20 cellular contexts compared by ENCODE assay signal in the genomic region with DNA sequence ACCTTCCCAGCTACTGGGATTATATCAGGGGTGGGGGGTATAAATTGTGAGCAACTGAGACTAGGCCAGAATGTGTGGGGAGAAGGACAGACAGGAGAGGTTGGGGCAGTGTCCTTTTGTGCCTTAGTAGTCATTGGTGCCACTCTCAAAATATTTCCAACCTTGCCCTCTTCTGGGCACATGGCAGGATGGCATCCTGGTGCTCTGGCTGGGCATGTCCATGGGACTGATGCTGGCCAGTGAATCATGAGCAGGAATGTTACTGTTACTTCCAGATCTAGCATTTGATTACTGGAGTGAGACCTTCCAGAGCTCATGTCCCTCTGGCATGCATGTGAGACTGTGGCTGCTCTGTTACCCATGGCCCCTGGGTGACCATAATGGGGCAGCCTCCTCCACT.
A peak's percentile ranks its signal among the peaks of the same experiment; 100 is the strongest.
DNase-seq lines count a peak whose midpoint lies in the region; ATAC-seq and TF ChIP-seq lines count a peak whose summit lies in the region.
"Had no signal": no experiment of that assay in that cellular context is flagged by ENCODE, and none has a peak within 500 bp of the region (broad histone marks: within the 10 kb centered on the region; RNA-seq: fewer than 3 reads in every experiment).

No MANE protein-coding gene starts in this region.

- POLR2A ChIA-PET in MCF 10A (lab: Yijun Ruan, JAX): no interaction called here

- peak; percentile 21 for DNase-seq in MCF 10A (ENCODE audit: unreplicated experiment)
- no peak for DNase-seq in breast epithelium (ENCODE audit: low spot score in 2 of 2)
- DNase-seq in HT1080 (ENCODE audit: low read depth): peak; percentile 9
- DNase-seq in foreskin keratinocyte: peak; percentile 22 to 60
- no peak for DNase-seq in gastrocnemius medialis
- no peak for DNase-seq in SKM-1 treated with dmso at 0.1 percent for 144 hours (lab: John Stamatoyannopoulos, UW; ENCODE audit: unreplicated experiment)
- DNase-seq: activated CD4-positive, alpha-beta T cell treated with anti-CD3 and anti-CD28 coated beads for 48 hours; amniotic stem cell; DND-41; effector memory CD4-positive, alpha-beta T cell; left cardiac atrium; NCI-H1417 treated with DMSO at 0.1 percent for 48 hours; NCI-H2171; NCI-H82; Peyer's patch; tibial artery had no signal

- no TSS peak for BruUV-seq in MCF 10A (replicated peaks; lab: Mats Ljungman, UMichigan)

- TF ChIP-seq POLR2A in breast epithelium (IDR thresholded peaks at IDR 0.05) (no peak), gastrocnemius medialis (IDR thresholded peaks at IDR 0.05) (no peak)

- H3K4me3 Mint-ChIP-seq in MCF 10A (ENCODE audit: unreplicated experiment): no peak overlapping the region
- H3K4me3 Mint-ChIP-seq: central memory CD8-positive, alpha-beta T cell; stimulated activated memory B cell treated with anti-CD40 and anti-IgM and Interleukin-4, amounts not matched to agents 10 μg/mL and 1 μg/mL and 100 μg/mL, for 72 hours had no signal

- H3K27me3 Mint-ChIP-seq in MCF 10A (ENCODE audit: insufficient read depth, unreplicated experiment): no peaks in the 10 kb centered on the region

- TF ChIP-seq CTCF in MCF 10A (IDR thresholded peaks at IDR 0.05; ENCODE audit: unreplicated experiment): no peak
- no peak for TF ChIP-seq CTCF in breast epithelium (IDR thresholded peaks at IDR 0.05)
- TF ChIP-seq CTCF in foreskin keratinocyte (conservative IDR thresholded peaks at IDR 0.05): peak; percentile 57
- peak in 2 of 5 experiments; percentile 25 to 34 for TF ChIP-seq CTCF in gastrocnemius medialis (IDR thresholded peaks at IDR 0.05 in 4 of 5, conservative IDR thresholded peaks at IDR 0.05 in 1 of 5)

- H3K4me1 Mint-ChIP-seq in MCF 10A (ENCODE audit: insufficient read depth, unreplicated experiment): peaks cover 10% of the 10 kb centered on the region
- H3K4me1 Mint-ChIP-seq: central memory CD8-positive, alpha-beta T cell; stimulated activated memory B cell treated with anti-CD40 and anti-IgM and Interleukin-4, amounts not matched to agents 10 μg/mL and 1 μg/mL and 100 μg/mL, for 72 hours had no signal

- H3K4me3 ChIP-seq in breast epithelium (no peak overlapping the region), gastrocnemius medialis (no peak overlapping the region)
- H3K4me3 ChIP-seq: Peyer's patch, tibial artery had no signal

- H3K27me3 ChIP-seq in breast epithelium (no peaks in the 10 kb centered on the region), foreskin keratinocyte (no peaks in the 10 kb centered on the region), gastrocnemius medialis (no peaks in the 10 kb centered on the region)
- H3K27me3 ChIP-seq: Peyer's patch had no signal

- H3K9me3 ChIP-seq in breast epithelium (no peaks in the 10 kb centered on the region), gastrocnemius medialis (no peaks in the 10 kb centered on the region)
- H3K9me3 ChIP-seq: Peyer's patch, tibial artery had no signal

- CTCF ChIA-PET in MCF 10A (lab: Yijun Ruan, JAX): interaction anchor here (1.1 kb wide), 1 partner anchor 261 kb away, joined by 3 read pairs; no protein-coding TSS in a partner anchor

- in situ Hi-C loops in gastrocnemius medialis (cut with MboI; ENCODE audit: low sequenced_read_pairs in 4 of 4): no loop called here

- intact Hi-C loops in MCF 10A (cut with micrococcal nuclease): no loop called here
- intact Hi-C loops in breast epithelium (cut with DNase I; ENCODE audit: low total_unique reads): no loop called here
- intact Hi-C loops in gastrocnemius medialis (cut with DNase I; ENCODE audit: low total_unique reads): loop anchor here (5.0 kb wide), 1 partner anchor 165 kb away; no protein-coding TSS in a partner anchor

- ATAC-seq in foreskin keratinocyte (peak; percentile 65), gastrocnemius medialis (peak; percentile 65 to 66), HG02938 (IDR thresholded peaks at IDR 0.05; ENCODE audit: unreplicated experiment) (no peak), GM19452 (IDR thresholded peaks at IDR 0.05; ENCODE audit: unreplicated experiment) (no peak)
- ATAC-seq: stimulated activated memory B cell treated with anti-CD40 and anti-IgM and Interleukin-4, amounts not matched to agents 10 μg/mL and 1 μg/mL and 100 μg/mL, for 72 hours had no signal

- H3K36me3 ChIP-seq in breast epithelium (no peaks in the 10 kb centered on the region), gastrocnemius medialis (no peaks in the 10 kb centered on the region)
- H3K36me3 ChIP-seq: Peyer's patch, tibial artery had no signal

- H3K27ac ChIP-seq in breast epithelium (no peak overlapping the region), foreskin keratinocyte (no peak overlapping the region), gastrocnemius medialis (no peak overlapping the region)
- H3K27ac ChIP-seq: Peyer's patch, tibial artery had no signal

- H3K4me1 ChIP-seq in breast epithelium (no peaks in the 10 kb centered on the region), foreskin keratinocyte (peaks cover 4% of the 10 kb centered on the region), gastrocnemius medialis (no peaks in the 10 kb centered on the region)
- H3K4me1 ChIP-seq: Peyer's patch, tibial artery had no signal

- no peaks in the 10 kb centered on the region for H3K36me3 Mint-ChIP-seq in MCF 10A (ENCODE audit: insufficient read depth, unreplicated experiment)
- H3K36me3 Mint-ChIP-seq: stimulated activated memory B cell treated with anti-CD40 and anti-IgM and Interleukin-4, amounts not matched to agents 10 μg/mL and 1 μg/mL and 100 μg/mL, for 72 hours had no signal

- H3K27ac Mint-ChIP-seq in MCF 10A (ENCODE audit: low read depth, unreplicated experiment): no peak overlapping the region
- H3K27ac Mint-ChIP-seq: stimulated activated memory B cell treated with anti-CD40 and anti-IgM and Interleukin-4, amounts not matched to agents 10 μg/mL and 1 μg/mL and 100 μg/mL, for 72 hours had no signal

- no peaks in the 10 kb centered on the region for H3K9me3 Mint-ChIP-seq in MCF 10A (ENCODE audit: unreplicated experiment)
- H3K9me3 Mint-ChIP-seq: central memory CD8-positive, alpha-beta T cell; stimulated activated memory B cell treated with anti-CD40 and anti-IgM and Interleukin-4, amounts not matched to agents 10 μg/mL and 1 μg/mL and 100 μg/mL, for 72 hours had no signal

Comparison
In these comparisons a context has a peak if more than half of its experiments do, and no peak if none do; other contexts are left out.
1. DNase-seq: peak in MCF 10A (single experiment), HT1080 (single experiment) and foreskin keratinocyte (2 of 2); none in breast epithelium (0 of 2), gastrocnemius medialis (0 of 2) and SKM-1 treated with dmso at 0.1 percent for 144 hours (single experiment).
2. ATAC-seq: peak in foreskin keratinocyte (single experiment) and gastrocnemius medialis (2 of 2); none in HG02938 (single experiment) and GM19452 (single experiment).